24 cellular contexts compared by ENCODE assay signal in the genomic region with DNA sequence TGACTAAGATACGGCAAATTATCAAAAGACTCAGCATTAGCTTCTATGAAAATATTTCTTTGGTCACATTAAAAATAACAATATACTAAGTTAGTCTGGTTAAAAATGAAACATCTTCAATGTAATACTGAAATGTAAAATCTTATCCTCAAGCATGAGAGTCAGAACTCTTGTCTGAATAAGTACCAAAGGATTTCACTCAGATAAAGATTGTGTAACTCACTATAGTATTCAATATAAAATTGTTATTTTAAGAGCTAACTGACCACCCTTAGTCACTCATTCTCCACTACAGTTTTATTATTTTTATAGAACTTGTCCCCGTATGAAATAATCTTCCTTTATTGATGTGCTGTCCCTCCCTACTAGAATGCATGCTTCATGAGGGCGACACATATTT.
"Had no signal": no experiment of that assay in that cellular context is flagged by ENCODE, and none has a peak within 500 bp of the region (broad histone marks: within the 10 kb centered on the region; RNA-seq: fewer than 3 reads in every experiment).

No MANE protein-coding gene starts in this region.

- H3K9me3 Mint-ChIP-seq: activated CD4-positive, alpha-beta memory T cell treated with anti-CD3 and anti-CD28 coated beads for 36 hours; activated naive CD4-positive, alpha-beta T cell treated with anti-CD3 and anti-CD28 coated beads, Interleukin-2, amount 10 ng/mL, durations not matched to agents 7 days and 5 days; neural crest cell; stimulated activated memory B cell treated with anti-CD40 and anti-IgM and Interleukin-4, amounts not matched to agents 10 μg/mL and 1 μg/mL and 100 μg/mL, for 72 hours had no signal

- H3K4me1 Mint-ChIP-seq: activated naive CD4-positive, alpha-beta T cell treated with anti-CD3 and anti-CD28 coated beads, Interleukin-2, amount 10 ng/mL, durations not matched to agents 7 days and 5 days had no signal

- H3K27ac ChIP-seq: breast epithelium, left ventricle myocardium inferior, right lobe of liver, stomach, transverse colon, vagina had no signal

- ATAC-seq: naive thymus-derived CD4-positive, alpha-beta T cell; right lobe of liver; stimulated activated memory B cell treated with anti-CD40 and anti-IgM and Interleukin-4, amounts not matched to agents 10 μg/mL and 1 μg/mL and 100 μg/mL, for 72 hours had no signal

- H3K27ac Mint-ChIP-seq: activated CD4-positive, alpha-beta memory T cell treated with anti-CD3 and anti-CD28 coated beads for 36 hours; activated naive CD4-positive, alpha-beta T cell treated with anti-CD3 and anti-CD28 coated beads, Interleukin-2, amount 10 ng/mL, durations not matched to agents 7 days and 5 days; naive thymus-derived CD4-positive, alpha-beta T cell; stimulated activated memory B cell treated with anti-CD40 and anti-IgM and Interleukin-4, amounts not matched to agents 10 μg/mL and 1 μg/mL and 100 μg/mL, for 72 hours had no signal

- DNase-seq: activated CD4-positive, alpha-beta memory T cell treated with anti-CD3 and anti-CD28 coated beads for 36 hours; activated CD4-positive, alpha-beta T cell treated with anti-CD3 and anti-CD28 coated beads for 48 hours; activated effector memory CD4-positive, alpha-beta T cell treated with anti-CD3 and anti-CD28 coated beads, Interleukin-2, amount 50 U/mL, for 16 hours; activated naive CD4-positive, alpha-beta T cell treated with anti-CD3 and anti-CD28 coated beads, Interleukin-2, amount 10 ng/mL, durations not matched to agents 7 days and 5 days; aorta; cerebellar nuclear complex; effector CD8-positive, alpha-beta T cell; erythroblast; glutamatergic neuron; hippocampal formation; left ventricle myocardium inferior; naive thymus-derived CD4-positive, alpha-beta T cell; occipital lobe; posterior cingulate gyrus; right lobe of liver; stimulated activated CD4-positive, alpha-beta T cell treated with anti-CD3 and anti-CD28 coated beads, Interleukin-15, amount 100 ng/mL, for 24 hours; stomach; T-helper 2 cell; transverse colon had no signal

- H3K4me3 ChIP-seq: breast epithelium, left ventricle myocardium inferior, right lobe of liver, smooth muscle cell, stomach, transverse colon, vagina had no signal

- H3K36me3 ChIP-seq: breast epithelium, left ventricle myocardium inferior, right lobe of liver, stomach, transverse colon, vagina had no signal

- H3K36me3 Mint-ChIP-seq: activated CD4-positive, alpha-beta memory T cell treated with anti-CD3 and anti-CD28 coated beads for 36 hours; activated naive CD4-positive, alpha-beta T cell treated with anti-CD3 and anti-CD28 coated beads, Interleukin-2, amount 10 ng/mL, durations not matched to agents 7 days and 5 days; naive thymus-derived CD4-positive, alpha-beta T cell; stimulated activated memory B cell treated with anti-CD40 and anti-IgM and Interleukin-4, amounts not matched to agents 10 μg/mL and 1 μg/mL and 100 μg/mL, for 72 hours had no signal

- H3K27me3 ChIP-seq: right lobe of liver, stomach, transverse colon, vagina had no signal

- H3K4me3 Mint-ChIP-seq: activated CD4-positive, alpha-beta memory T cell treated with anti-CD3 and anti-CD28 coated beads for 36 hours; activated naive CD4-positive, alpha-beta T cell treated with anti-CD3 and anti-CD28 coated beads, Interleukin-2, amount 10 ng/mL, durations not matched to agents 7 days and 5 days; naive thymus-derived CD4-positive, alpha-beta T cell; neural crest cell; stimulated activated memory B cell treated with anti-CD40 and anti-IgM and Interleukin-4, amounts not matched to agents 10 μg/mL and 1 μg/mL and 100 μg/mL, for 72 hours had no signal
